Comparison of ENCODE assay signal across 9 cellular contexts in the genomic region with DNA sequence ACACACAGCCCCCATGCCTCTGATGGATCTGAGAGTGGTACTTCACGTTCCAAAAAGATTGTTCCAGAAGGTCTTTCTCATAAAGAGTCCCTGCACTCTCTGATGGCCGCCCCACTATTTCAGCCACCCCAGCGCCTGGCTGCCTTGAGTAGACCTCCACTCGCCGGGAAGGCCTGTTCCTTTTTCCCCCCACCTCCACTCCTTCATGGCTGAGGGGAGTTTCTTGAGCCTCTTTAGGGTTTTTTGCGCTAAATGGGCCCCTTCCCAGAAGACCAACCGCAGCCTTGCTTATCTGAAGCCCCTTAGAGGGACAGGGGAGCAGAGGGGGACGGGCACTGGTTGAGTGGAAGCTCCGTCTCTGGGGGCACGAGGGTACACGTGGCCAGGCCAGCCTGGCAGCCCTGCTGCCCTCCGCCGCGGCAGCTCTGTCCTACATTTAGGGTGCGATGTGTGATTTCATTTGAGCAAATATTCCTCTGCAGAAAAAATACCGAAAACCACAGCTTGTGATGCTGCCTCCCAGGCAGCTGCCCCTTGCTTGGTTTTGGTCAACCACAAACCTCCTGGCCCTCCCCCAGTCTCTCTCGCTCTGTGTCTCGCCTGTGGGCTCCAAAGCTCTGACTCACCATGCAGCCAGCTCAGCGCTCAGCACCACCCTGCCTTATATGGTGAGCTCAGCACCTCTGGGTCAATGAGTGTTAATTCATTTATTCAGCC.
A peak's percentile ranks its signal among the peaks of the same experiment; 100 is the strongest.
DNase-seq lines count a peak whose midpoint lies in the region; ATAC-seq, FAIRE-seq and TF ChIP-seq lines count a peak whose summit lies in the region.
"Had no signal": no experiment of that assay in that cellular context is flagged by ENCODE, and none has a peak within 500 bp of the region (broad histone marks: within the 10 kb centered on the region; RNA-seq: fewer than 3 reads in every experiment).

No MANE protein-coding gene starts in this region.

- no peak overlapping the region for H3K4me3 ChIP-seq in muscle layer of colon (ENCODE audit: low read depth in 1 of 2, low read length in 2 of 2)

- no peak for TF ChIP-seq POLR2A in GM18505 (IDR thresholded peaks at IDR 0.05; ENCODE audit: borderline replicate concordance, extremely low read depth, insufficient read depth, insufficient read length)

- H3K9ac ChIP-seq in muscle layer of colon (ENCODE audit: low read length) = peak overlapping the region; percentile 33
- H3K9ac ChIP-seq: parathyroid adenoma had no signal

- no peaks in the 10 kb centered on the region for H3K27me3 ChIP-seq in muscle layer of colon (ENCODE audit: control insufficient read depth in 1 of 2, insufficient read depth in 2 of 2, low read length in 2 of 2)

- H3K9me3 ChIP-seq in muscle layer of colon (ENCODE audit: low read length) = no peaks in the 10 kb centered on the region

- peak; percentile 100 for ATAC-seq in GM18505 (IDR thresholded peaks at IDR 0.05; ENCODE audit: unreplicated experiment)
- ATAC-seq in HG02852 (IDR thresholded peaks at IDR 0.05; ENCODE audit: unreplicated experiment) = peak; percentile 99
- peak; percentile 99 for ATAC-seq in stimulated activated naive CD8-positive, alpha-beta T cell treated with anti-CD3 and anti-CD28 coated beads, Interleukin-15, Interleukin-2, amounts not matched to agents 100 U/mL and 50 U/mL, for 24 hours

- H3K27ac ChIP-seq in muscle layer of colon (ENCODE audit: low read depth, low read length) = peak overlapping the region; percentile 97
- H3K27ac ChIP-seq: parathyroid adenoma had no signal

- DNase-seq in NCI-H460 (ENCODE audit: extremely low read depth, low read depth) = peak; percentile 52
- DNase-seq in activated CD8-positive, alpha-beta memory T cell treated with anti-CD3 and anti-CD28 coated beads for 1 hour (ENCODE audit: extremely low read depth in 1 of 2, low read depth in 1 of 2) = peak; percentile 35 to 62
- DNase-seq in stimulated activated naive CD8-positive, alpha-beta T cell treated with anti-CD3 and anti-CD28 coated beads, Interleukin-15, Interleukin-2, amounts not matched to agents 100 U/mL and 50 U/mL, for 24 hours = peak; percentile 86
- DNase-seq in D341Med (ENCODE audit: low spot score) = no peak

- peak; percentile 66 for FAIRE-seq in endometrium (lab: Jason Lieb, UNC)

- peaks cover 6% of the 10 kb centered on the region for H3K36me3 ChIP-seq in muscle layer of colon (ENCODE audit: insufficient read depth, low read length)

- peaks cover 68% of the 10 kb centered on the region for H3K4me1 ChIP-seq in muscle layer of colon (ENCODE audit: insufficient read depth, low read length)
- H3K4me1 ChIP-seq: parathyroid adenoma had no signal
